33 cellular contexts compared by ENCODE assay signal in the genomic region with DNA sequence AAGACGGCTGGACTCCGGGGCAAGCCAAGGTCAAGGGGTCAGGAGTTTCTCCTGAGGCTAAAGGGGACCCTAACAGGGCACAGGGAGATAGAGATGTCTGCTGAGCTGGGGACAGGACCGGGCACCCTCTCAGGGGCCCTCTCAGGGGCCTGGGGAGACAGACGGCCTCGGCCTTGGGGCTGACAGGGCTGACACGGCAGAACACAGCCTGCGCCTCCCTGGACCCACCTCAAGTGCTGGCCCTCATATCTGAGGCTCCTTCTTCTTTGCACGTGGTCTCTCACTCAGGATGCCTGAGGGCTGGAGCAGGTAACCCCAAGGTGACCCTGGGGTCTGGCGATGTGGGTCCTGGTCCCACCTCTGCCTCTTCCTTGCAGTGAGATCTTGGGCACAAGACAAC.
"Had no signal": no experiment of that assay in that cellular context is flagged by ENCODE, and none has a peak within 500 bp of the region (broad histone marks: within the 10 kb centered on the region; RNA-seq: fewer than 3 reads in every experiment).

No MANE protein-coding gene starts in this region.

- DNase-seq: activated CD4-positive, alpha-beta memory T cell treated with anti-CD3 and anti-CD28 coated beads for 36 hours; activated CD4-positive, alpha-beta T cell treated with anti-CD3 and anti-CD28 coated beads for 4 hours; activated CD4-positive, alpha-beta T cell treated with anti-CD3 and anti-CD28 coated beads, Interleukin-2, amount 10 ng/mL, durations not matched to agents 24 days and 14 days; activated CD4-positive, alpha-beta T cell treated with anti-CD3 and anti-CD28 coated beads, Interleukin-2, amount 50 U/mL, for 1 hour; activated CD4-positive, alpha-beta T cell treated with anti-CD3 and anti-CD28 coated beads, Interleukin-2, amount 50 U/mL, for 4 hours; activated CD4-positive, CD25-positive, alpha-beta regulatory T cell treated with anti-CD3 and anti-CD28 coated beads, Interleukin-2, amount 50 U/mL, for 72 hours; activated CD8-positive, alpha-beta memory T cell treated with anti-CD3 and anti-CD28 coated beads, Interleukin-2, amount 50 U/mL, for 4 hours; activated CD8-positive, alpha-beta T cell treated with anti-CD3 and anti-CD28 coated beads for 36 hours; activated effector memory CD4-positive, alpha-beta T cell treated with anti-CD3 and anti-CD28 coated beads, Interleukin-2, amount 50 U/mL, for 16 hours; activated gamma-delta T cell treated with Interleukin-2 at 50 U/mL for 16 hours; activated naive CD4-positive, alpha-beta T cell treated with anti-CD3 and anti-CD28 coated beads for 36 hours; activated naive CD8-positive, alpha-beta T cell treated with anti-CD3 and anti-CD28 coated beads for 36 hours; activated T-cell treated with anti-CD3 and anti-CD28 coated beads for 4 hours; activated T-cell treated with anti-CD3 and anti-CD28 coated beads, Interleukin-2, amount 50 U/mL, for 1 hour; activated T-cell treated with anti-CD3 and anti-CD28 coated beads, Interleukin-2, amount 50 U/mL, for 4 hours; activated T-cell treated with anti-CD3 and anti-CD28 coated beads, Interleukin-2, amount 50 U/mL, for 72 hours; adrenal gland; amniotic stem cell; aorta; body of pancreas; brain microvascular endothelial cell; central memory CD4-positive, alpha-beta T cell; T-cell; T-helper 17 cell; T-helper 9 cell had no signal

- H3K4me3 Mint-ChIP-seq: activated B cell treated with CpG ODN at 0.5 μM for 24 hours; activated CD4-positive, alpha-beta memory T cell treated with anti-CD3 and anti-CD28 coated beads for 36 hours; activated CD4-positive, alpha-beta T cell treated with anti-CD3 and anti-CD28 coated beads, Interleukin-2, amount 10 ng/mL, durations not matched to agents 24 days and 14 days; activated CD8-positive, alpha-beta T cell treated with anti-CD3 and anti-CD28 coated beads for 36 hours; activated naive CD4-positive, alpha-beta T cell treated with anti-CD3 and anti-CD28 coated beads for 36 hours; activated naive CD8-positive, alpha-beta T cell treated with anti-CD3 and anti-CD28 coated beads for 36 hours; activated T-cell treated with anti-CD3 and anti-CD28 coated beads, Interleukin-2, amount 50 U/mL, for 72 hours; activated T-helper 1 cell treated with anti-CD3 and anti-CD28 coated beads, Interleukin-12 subunit alpha, Interleukin-12 subunit beta, Interleukin-2, Interleukin-4 antibody, amounts not matched to agents 30 ng/mL and 10 ng/mL and 1 ng/mL, durations not matched to agents 14 hours and 24 hours and 36 hours; activated T-helper 17 cell treated with anti-CD3 and anti-CD28 coated beads, Interleukin-2, amount 50 U/mL, for 72 hours; T-cell; T-helper 17 cell; T-helper 2 cell treated with Interferon-gamma antibody and Interleukin-4, amounts not matched to agents 5 μg/mL and 100 μg/mL, for 36 hours had no signal

- H3K27ac ChIP-seq: adrenal gland, body of pancreas, brain microvascular endothelial cell, VCaP had no signal

- H3K27me3 ChIP-seq: adrenal gland, body of pancreas, breast epithelium had no signal

- H3K36me3 ChIP-seq: adrenal gland, brain microvascular endothelial cell, breast epithelium had no signal

- H3K4me3 ChIP-seq: adrenal gland, body of pancreas, breast epithelium had no signal

- H3K27ac Mint-ChIP-seq: activated B cell treated with CpG ODN at 0.5 μM for 24 hours; activated CD4-positive, alpha-beta memory T cell treated with anti-CD3 and anti-CD28 coated beads for 36 hours; activated CD4-positive, alpha-beta T cell treated with anti-CD3 and anti-CD28 coated beads, Interleukin-2, amount 10 ng/mL, durations not matched to agents 24 days and 14 days; activated CD8-positive, alpha-beta T cell treated with anti-CD3 and anti-CD28 coated beads for 36 hours; activated naive CD4-positive, alpha-beta T cell treated with anti-CD3 and anti-CD28 coated beads for 36 hours; activated naive CD8-positive, alpha-beta T cell treated with anti-CD3 and anti-CD28 coated beads for 36 hours; activated T-cell treated with anti-CD3 and anti-CD28 coated beads, Interleukin-2, amount 50 U/mL, for 72 hours; activated T-helper 1 cell treated with anti-CD3 and anti-CD28 coated beads, Interleukin-12 subunit alpha, Interleukin-12 subunit beta, Interleukin-2, Interleukin-4 antibody, amounts not matched to agents 30 ng/mL and 10 ng/mL and 1 ng/mL, durations not matched to agents 14 hours and 24 hours and 36 hours; activated T-helper 17 cell treated with anti-CD3 and anti-CD28 coated beads, Interleukin-2, amount 50 U/mL, for 72 hours; T-helper 2 cell treated with Interferon-gamma antibody and Interleukin-4, amounts not matched to agents 5 μg/mL and 100 μg/mL, for 36 hours had no signal

- H3K36me3 Mint-ChIP-seq: activated CD4-positive, alpha-beta memory T cell treated with anti-CD3 and anti-CD28 coated beads for 36 hours; activated naive CD4-positive, alpha-beta T cell treated with anti-CD3 and anti-CD28 coated beads, Interleukin-2, amount 50 U/mL, for 72 hours; activated naive CD8-positive, alpha-beta T cell treated with anti-CD3 and anti-CD28 coated beads for 36 hours; T-cell had no signal

- H3K9me3 ChIP-seq: adrenal gland, body of pancreas, breast epithelium had no signal

- H3K9me3 Mint-ChIP-seq: activated B cell treated with CpG ODN at 0.5 μM for 24 hours; activated CD4-positive, alpha-beta memory T cell treated with anti-CD3 and anti-CD28 coated beads for 36 hours; activated CD4-positive, alpha-beta T cell treated with anti-CD3 and anti-CD28 coated beads, Interleukin-2, amount 10 ng/mL, durations not matched to agents 24 days and 14 days; activated CD8-positive, alpha-beta T cell treated with anti-CD3 and anti-CD28 coated beads for 36 hours; activated naive CD4-positive, alpha-beta T cell treated with anti-CD3 and anti-CD28 coated beads for 36 hours; activated naive CD4-positive, alpha-beta T cell treated with anti-CD3 and anti-CD28 coated beads, Interleukin-2, amount 50 U/mL, for 72 hours; activated naive CD8-positive, alpha-beta T cell treated with anti-CD3 and anti-CD28 coated beads for 36 hours; activated T-cell treated with anti-CD3 and anti-CD28 coated beads, Interleukin-2, amount 50 U/mL, for 4 hours; activated T-cell treated with anti-CD3 and anti-CD28 coated beads, Interleukin-2, amount 50 U/mL, for 72 hours; activated T-helper 1 cell treated with anti-CD3 and anti-CD28 coated beads, Interleukin-12 subunit alpha, Interleukin-12 subunit beta, Interleukin-2, Interleukin-4 antibody, amounts not matched to agents 30 ng/mL and 10 ng/mL and 1 ng/mL, durations not matched to agents 14 hours and 24 hours and 36 hours; activated T-helper 17 cell treated with anti-CD3 and anti-CD28 coated beads, Interleukin-2, amount 50 U/mL, for 72 hours; T-cell; T-helper 2 cell treated with Interferon-gamma antibody and Interleukin-4, amounts not matched to agents 5 μg/mL and 100 μg/mL, for 36 hours had no signal

- H3K27me3 Mint-ChIP-seq: activated CD4-positive, alpha-beta memory T cell treated with anti-CD3 and anti-CD28 coated beads for 36 hours; activated CD8-positive, alpha-beta T cell treated with anti-CD3 and anti-CD28 coated beads for 36 hours; activated naive CD8-positive, alpha-beta T cell treated with anti-CD3 and anti-CD28 coated beads for 36 hours; activated T-helper 17 cell treated with anti-CD3 and anti-CD28 coated beads, Interleukin-2, amount 50 U/mL, for 72 hours had no signal

- FAIRE-seq: TTC549 had no signal

- H3K4me1 ChIP-seq: adrenal gland, body of pancreas, breast epithelium had no signal
